ENCODE assay signal across 8 cellular contexts in the genomic region with DNA sequence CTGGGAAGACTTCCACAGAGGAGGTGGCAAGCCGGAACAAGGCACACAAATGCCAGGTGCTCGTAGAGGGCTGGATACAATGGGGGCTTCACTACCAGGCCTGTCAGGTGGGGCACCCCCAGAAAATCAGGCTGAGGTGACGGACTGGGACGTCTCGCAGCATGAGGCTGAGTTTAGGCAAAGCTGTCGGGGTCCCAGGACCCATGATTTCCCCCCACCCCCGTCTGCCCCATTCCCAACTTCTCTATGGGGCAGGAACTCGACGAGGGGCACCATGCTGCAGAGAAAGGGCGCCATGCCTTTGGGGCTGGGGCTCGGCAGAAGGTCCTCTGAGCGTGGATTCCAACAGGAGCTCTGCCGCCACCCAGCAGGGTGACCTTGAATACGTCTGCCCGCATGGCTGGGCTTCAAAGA.
DNase-seq lines count a peak whose midpoint lies in the region; ATAC-seq and TF ChIP-seq lines count a peak whose summit lies in the region.

No MANE protein-coding gene starts in this region.

- BruUV-seq in PC-9 (replicated peaks; lab: Mats Ljungman, UMichigan) = TSS peak; percentile 61

- ATAC-seq in GM19463 (IDR thresholded peaks at IDR 0.05; ENCODE audit: unreplicated experiment) = no peak

- H3K4me3 ChIP-seq in DOHH2 (ENCODE audit: low read length) (peak overlapping the region; percentile 74), PC-9 (peak overlapping the region; percentile 48; the same call in 1 of the 2 replicates), epithelial cell of proximal tubule (ENCODE audit: low read depth, low read length) (peak overlapping the region; percentile 36), prostate gland (peak overlapping the region; percentile 46)

- H3K27ac ChIP-seq in DOHH2 (ENCODE audit: low read depth, low read length) = peak overlapping the region; percentile 34
- peak overlapping the region; percentile 74 for H3K27ac ChIP-seq in PC-9
- peak overlapping the region; percentile 67 to 80 for H3K27ac ChIP-seq in prostate gland

- TF ChIP-seq CTCF in DOHH2 (IDR thresholded peaks at IDR 0.05; ENCODE audit: low read depth, low read length, poor library complexity, severe bottlenecking) (no peak), PC-9 (conservative IDR thresholded peaks at IDR 0.05) (no peak), epithelial cell of proximal tubule (conservative IDR thresholded peaks at IDR 0.05; ENCODE audit: low read depth, low read length) (no peak), prostate gland (IDR thresholded peaks at IDR 0.05) (no peak)

- H3K9me3 ChIP-seq in DOHH2 (ENCODE audit: control insufficient read depth, insufficient read depth, low read length) (peaks cover 6% of the 10 kb centered on the region), PC-9 (ENCODE audit: insufficient read depth, low read depth) (no peaks in the 10 kb centered on the region), prostate gland (no peaks in the 10 kb centered on the region)

- DNase-seq in PC-9 = no peak
- no peak for DNase-seq in epithelial cell of proximal tubule (ENCODE audit: low read depth)
- no peak for DNase-seq in prostate gland (ENCODE audit: low spot score)
- DNase-seq in SIG-M5 (lab: John Stamatoyannopoulos, UW) = no peak
- DNase-seq in KG1 (lab: John Stamatoyannopoulos, UW) = no peak
- no peak for DNase-seq in NCI-H82 (lab: John Stamatoyannopoulos, UW)

- POLR2A ChIA-PET in PC-9 (lab: Charles Lee; ENCODE audit: unreplicated experiment) = interaction anchor here (0.5 to 0.7 kb wide), 5 partner anchors 40 to 88 kb away, joined by 3 to 7 read pairs (median 4); no protein-coding TSS in a partner anchor

- H3K27me3 ChIP-seq in DOHH2 (ENCODE audit: control insufficient read depth, low read length) = no peaks in the 10 kb centered on the region; the same call in 1 of the 2 replicates
- H3K27me3 ChIP-seq in PC-9 (ENCODE audit: insufficient read depth, low read depth) = no peaks in the 10 kb centered on the region
- H3K27me3 ChIP-seq in prostate gland (replicated peaks; ENCODE audit: insufficient read depth) = no peaks in the 10 kb centered on the region

- H3K4me1 ChIP-seq in DOHH2 (ENCODE audit: control insufficient read depth, low read length) (peaks cover 39% of the 10 kb centered on the region), PC-9 (replicated peaks; ENCODE audit: insufficient read depth) (peaks cover 41% of the 10 kb centered on the region), prostate gland (replicated peaks) (no peaks in the 10 kb centered on the region)

- 0 out of 2 replicates have a peak overlapping the region, but pooled peaks have one; percentile 50 for H2AFZ ChIP-seq in PC-9

- H3K79me2 ChIP-seq in DOHH2 (ENCODE audit: control insufficient read depth, low read length) = no peaks in the 10 kb centered on the region
- H3K79me2 ChIP-seq in PC-9 (ENCODE audit: low read depth) = no peaks in the 10 kb centered on the region

- CTCF ChIA-PET in PC-9 (lab: Charles Lee) = interaction anchor here (1.5 kb wide), 1 partner anchor 21 kb away, joined by 4 read pairs; no protein-coding TSS in a partner anchor

- 72% methylated on average over 15 of the region's 15 CpGs for WGBS in prostate gland

- H3K36me3 ChIP-seq in DOHH2 (ENCODE audit: control insufficient read depth, low read length) (no peaks in the 10 kb centered on the region), PC-9 (ENCODE audit: low read depth) (no peaks in the 10 kb centered on the region), prostate gland (no peaks in the 10 kb centered on the region)

- H4K20me1 ChIP-seq in DOHH2 (ENCODE audit: control insufficient read depth, insufficient read depth, low read depth, low read length) (no peaks in the 10 kb centered on the region), PC-9 (ENCODE audit: insufficient read depth) (no peaks in the 10 kb centered on the region)

- intact Hi-C loops in PC-9 (cut with micrococcal nuclease; ENCODE audit: unreplicated experiment) (loop anchor here (1.0 to 5.0 kb wide), 5 partner anchors 39 to 252 kb away; no protein-coding TSS in a partner anchor), prostate gland (cut with DNase I) (loop anchor here (5.0 kb wide), 2 partner anchors 62 to 242 kb away; no protein-coding TSS in a partner anchor)

- H3K9me2 ChIP-seq in DOHH2 (replicated peaks; ENCODE audit: control insufficient read depth, low read length) (no peaks in the 10 kb centered on the region), PC-9 (ENCODE audit: insufficient read depth) (no peaks in the 10 kb centered on the region)

- peak overlapping the region; percentile 73 for H3K4me2 ChIP-seq in DOHH2 (ENCODE audit: low read length)
- peak overlapping the region; percentile 77 for H3K4me2 ChIP-seq in PC-9

- H3F3A ChIP-seq in DOHH2 (ENCODE audit: control insufficient read depth, insufficient read depth) (peaks cover 2% of the 10 kb centered on the region; the same call in 1 of the 2 replicates), PC-9 (ENCODE audit: insufficient read depth, low read depth) (peaks cover 50% of the 10 kb centered on the region)

- no peak for TF ChIP-seq POLR2A in prostate gland (IDR thresholded peaks at IDR 0.05)
